1 cellular context compared by ENCODE assay signal in genomic region chr3:187193181-187193580, GRCh38.
TF ChIP-seq lines count a peak whose summit lies in the region.

No MANE protein-coding gene starts in this region.

TF ChIP-seq in IMR-90, 13 proteins besides CTCF, POLR2A, EP300 and RAD21 (continued from another document):
- TF ChIP-seq RFX5 (IDR thresholded peaks at IDR 0.05; ENCODE audit: low read depth, low read length) (no peak), FOS (IDR thresholded peaks at IDR 0.05; ENCODE audit: low read depth, low read length) (no peak)
- TF ChIP-seq, protein P1, sequence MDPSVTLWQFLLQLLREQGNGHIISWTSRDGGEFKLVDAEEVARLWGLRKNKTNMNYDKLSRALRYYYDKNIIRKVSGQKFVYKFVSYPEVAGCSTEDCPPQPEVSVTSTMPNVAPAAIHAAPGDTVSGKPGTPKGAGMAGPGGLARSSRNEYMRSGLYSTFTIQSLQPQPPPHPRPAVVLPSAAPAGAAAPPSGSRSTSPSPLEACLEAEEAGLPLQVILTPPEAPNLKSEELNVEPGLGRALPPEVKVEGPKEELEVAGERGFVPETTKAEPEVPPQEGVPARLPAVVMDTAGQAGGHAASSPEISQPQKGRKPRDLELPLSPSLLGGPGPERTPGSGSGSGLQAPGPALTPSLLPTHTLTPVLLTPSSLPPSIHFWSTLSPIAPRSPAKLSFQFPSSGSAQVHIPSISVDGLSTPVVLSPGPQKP (IDR thresholded peaks at IDR 0.05; ENCODE audit: borderline replicate concordance, low read depth, low read length), result no peak
